ENCODE assay signal across 21 cellular contexts in the genomic region with DNA sequence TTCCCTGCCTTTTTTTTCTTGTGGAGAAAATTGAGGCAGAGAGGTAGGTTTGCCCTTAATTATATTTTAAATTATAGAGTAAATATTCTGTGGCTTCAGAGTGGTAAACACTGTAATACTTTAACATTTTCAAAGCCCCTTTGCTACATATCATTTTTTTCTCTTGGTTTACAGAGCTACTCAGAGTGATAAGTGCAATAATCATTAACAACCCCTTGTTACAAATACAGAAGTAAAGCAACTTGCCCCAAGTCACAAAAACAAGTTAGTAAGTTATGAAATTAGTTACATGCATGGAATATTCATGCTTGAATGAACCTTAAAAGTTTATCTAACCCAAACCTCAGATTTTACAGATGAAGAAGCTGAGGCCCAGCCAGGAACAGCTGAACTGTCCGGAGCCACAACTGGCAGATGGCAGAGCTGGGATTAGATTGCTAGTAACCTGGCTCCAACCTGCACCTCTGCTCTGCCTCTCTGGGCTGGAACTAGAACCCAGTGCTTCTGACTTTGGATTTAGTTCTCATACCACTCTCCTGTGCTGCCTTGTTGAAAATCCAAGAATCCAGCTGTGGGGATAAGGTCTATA. TPM values are rescaled to one million over a fixed set of nuclear protein-coding genes. Genes with fewer than 3 reads are reported as not detected.
DNase-seq lines count a peak whose midpoint lies in the region; ATAC-seq and TF ChIP-seq lines count a peak whose summit lies in the region.
"Had no signal": no experiment of that assay in that cellular context is flagged by ENCODE, and none has a peak within 500 bp of the region (broad histone marks: within the 10 kb centered on the region; RNA-seq: fewer than 3 reads in every experiment).

No MANE protein-coding gene starts in this region.

- H4K20me1 ChIP-seq in hepatocyte (ENCODE audit: insufficient read depth, poor library complexity, severe bottlenecking), result no peaks in the 10 kb centered on the region

- H3K27ac Mint-ChIP-seq in naive thymus-derived CD8-positive, alpha-beta T cell, result no peak overlapping the region
- H3K27ac Mint-ChIP-seq: CD4-positive, alpha-beta memory T cell; HFFc6 had no signal

- H3K4me2 ChIP-seq in hepatocyte, result no peak overlapping the region

- peaks cover 0 to 22% (median 3%) of the 10 kb centered on the region in 3 donors for H3K36me3 Mint-ChIP-seq in naive thymus-derived CD8-positive, alpha-beta T cell

- no peak overlapping the region for H3K4me3 ChIP-seq in hepatocyte
- H3K4me3 ChIP-seq in body of pancreas, result no peak overlapping the region
- H3K4me3 ChIP-seq: HAP-1 had no signal

- ATAC-seq in GM18511 (IDR thresholded peaks at IDR 0.05; ENCODE audit: unreplicated experiment) (peak; percentile 67), GM18907 (IDR thresholded peaks at IDR 0.05; ENCODE audit: unreplicated experiment) (peak; percentile 64), HG02981 (IDR thresholded peaks at IDR 0.05; ENCODE audit: unreplicated experiment) (peak; percentile 43), body of pancreas (no peak)
- ATAC-seq in naive thymus-derived CD8-positive, alpha-beta T cell, result no peak

- peaks cover 10 to 32% (median 18%) of the 10 kb centered on the region in 9 donors for H3K9me3 Mint-ChIP-seq in naive thymus-derived CD8-positive, alpha-beta T cell

- H3K9me3 ChIP-seq in hepatocyte (ENCODE audit: low read depth) (no peaks in the 10 kb centered on the region), body of pancreas (no peaks in the 10 kb centered on the region)
- H3K9me3 ChIP-seq: HAP-1 had no signal

- no peaks in the 10 kb centered on the region for H3K79me2 ChIP-seq in hepatocyte

- H3K27me3 ChIP-seq in hepatocyte (no peaks in the 10 kb centered on the region), body of pancreas (no peaks in the 10 kb centered on the region)

- 100% methylated on average over 1 of the region's 1 CpG for WGBS in hepatocyte (ENCODE audit: low lambda C conversion rate, missing lambda C conversion rate)
- 18 to 63% methylated on average over 1 of the region's 1 CpG for WGBS in body of pancreas, 2 donors

- TF ChIP-seq CTCF in hepatocyte (IDR thresholded peaks at IDR 0.05; ENCODE audit: poor library complexity), result no peak
- TF ChIP-seq CTCF in body of pancreas (IDR thresholded peaks at IDR 0.05), result no peak

- TF ChIP-seq POLR2A in body of pancreas (IDR thresholded peaks at IDR 0.05), result no peak

- no peaks in the 10 kb centered on the region for H3K9me2 ChIP-seq in hepatocyte (replicated peaks; ENCODE audit: insufficient read depth)

- peak overlapping the region; percentile 78 for H3K27ac ChIP-seq in hepatocyte
- H3K27ac ChIP-seq in body of pancreas, result no peak overlapping the region

- intact Hi-C loops in body of pancreas (cut with DNase I), result loop anchor here (5.0 kb wide), 1 partner anchor 79 kb away; no protein-coding TSS in a partner anchor

- DNase-seq in hepatocyte (ENCODE audit: low spot score) (no peak), body of pancreas (no peak)
- DNase-seq in stimulated activated CD4-positive, alpha-beta T cell treated with anti-CD3 and anti-CD28 coated beads, Interleukin-2, amount 100 ng/mL, for 24 hours, result no peak
- DNase-seq in naive thymus-derived CD8-positive, alpha-beta T cell, result no peak
- DNase-seq: C1 segment of cervical spinal cord; Calu3; CD4-positive, alpha-beta memory T cell; COR-L47; DMS53; DMS79 treated with DMSO at 0.1 percent for 48 hours; GF-D8; GOT3; HFFc6 had no signal

- H3K27me3 Mint-ChIP-seq in naive thymus-derived CD8-positive, alpha-beta T cell, result peaks cover 1 to 18% (median 10%) of the 10 kb centered on the region in 5 donors

- POLR2A ChIA-PET in naive thymus-derived CD8-positive, alpha-beta T cell (lab: Charles Lee), result no interaction called here

- no peaks in the 10 kb centered on the region for H3K4me1 ChIP-seq in hepatocyte (ENCODE audit: insufficient read depth)
- no peaks in the 10 kb centered on the region for H3K4me1 ChIP-seq in body of pancreas

- no peaks in the 10 kb centered on the region for H3K36me3 ChIP-seq in hepatocyte (replicated peaks; ENCODE audit: insufficient read depth, low read depth)
- H3K36me3 ChIP-seq in body of pancreas (replicated peaks in 1 of 2; ENCODE audit: insufficient read depth in 1 of 2, low read depth in 2 of 2), result no peaks in the 10 kb centered on the region
- H3K36me3 ChIP-seq: HAP-1 had no signal

- no peaks in the 10 kb centered on the region for H3K4me1 Mint-ChIP-seq in naive thymus-derived CD8-positive, alpha-beta T cell

- peak overlapping the region; percentile 22 for H2AFZ ChIP-seq in hepatocyte

- H3K4me3 Mint-ChIP-seq in naive thymus-derived CD8-positive, alpha-beta T cell, result no peak overlapping the region
- H3K4me3 Mint-ChIP-seq: CD4-positive, alpha-beta memory T cell; HFFc6 had no signal

RNA-seq across cellular contexts. Expression of a gene that starts 48.7 kb away (rescaled TPM):
- total RNA-seq in hepatocyte (0.28 and 0.33 TPM in 2 replicates), body of pancreas (under 1 TPM in 1 of 2 donors, not detected in 1; under 0.01 TPM)
- 0.51 and 0.58 TPM in 2 replicates for polyA plus RNA-seq in hepatocyte
- not detected for total RNA-seq in naive thymus-derived CD8-positive, alpha-beta T cell
- not detected for polyA plus RNA-seq in naive thymus-derived CD8-positive, alpha-beta T cell
- total RNA-seq: A172; A673; CD4-positive, alpha-beta memory T cell; G401; HFFc6 had no signal
- polyA plus RNA-seq: BJ; CD4-positive, alpha-beta memory T cell had no signal

Comparison
In these comparisons a context has a peak if more than half of its experiments do, and no peak if none do; other contexts are left out.
1. ATAC-seq: peak in GM18511 (single experiment), GM18907 (single experiment) and HG02981 (single experiment); none in body of pancreas (single experiment) and naive thymus-derived CD8-positive, alpha-beta T cell (0 of 2).